Comparison of ENCODE assay signal across 8 cellular contexts in genomic region chr1:43975249-43975961, GRCh38. TPM values are rescaled to one million over a fixed set of nuclear protein-coding genes. Genes with fewer than 3 reads are reported as not detected.
DNase-seq lines count a peak whose midpoint lies in the region; ATAC-seq and TF ChIP-seq lines count a peak whose summit lies in the region.

No MANE protein-coding gene starts in this region.

- H3K27me3 ChIP-seq in mesendoderm (ENCODE audit: insufficient read depth, low read length, poor library complexity) (no peaks in the 10 kb centered on the region), thyroid gland (no peaks in the 10 kb centered on the region)

- H3K56ac ChIP-seq in mesendoderm (ENCODE audit: low read length): peak overlapping the region; percentile 99

- peaks cover 22% of the 10 kb centered on the region for H3K36me3 Mint-ChIP-seq in effector memory CD8-positive, alpha-beta T cell (ENCODE audit: insufficient read depth)

- H3K27me3 Mint-ChIP-seq in effector memory CD8-positive, alpha-beta T cell: no peaks in the 10 kb centered on the region

- H3K4me3 ChIP-seq in mesendoderm (ENCODE audit: low read length) (peak overlapping the region; percentile 86), thyroid gland (replicated peaks in 1 of 3) (peak overlapping the region; percentile 50 to 96 (median 79))

- H3K9ac ChIP-seq in mesendoderm (ENCODE audit: low read length): peak overlapping the region; percentile 97

- H3K4me1 ChIP-seq in mesendoderm (ENCODE audit: control insufficient read depth, low read depth, low read length): peaks cover 2% of the 10 kb centered on the region
- H3K4me1 ChIP-seq in thyroid gland: peaks cover 36 to 51% of the 10 kb centered on the region in 2 donors

- H2BK15ac ChIP-seq in mesendoderm (replicated peaks; ENCODE audit: low read depth): no peak overlapping the region

- ATAC-seq in HG03432 (IDR thresholded peaks at IDR 0.05; ENCODE audit: unreplicated experiment) (peak; percentile 3), HG02642 (IDR thresholded peaks at IDR 0.05; ENCODE audit: poor library complexity, unreplicated experiment) (no peak), GM18861 (IDR thresholded peaks at IDR 0.05; ENCODE audit: unreplicated experiment) (no peak)
- ATAC-seq in effector memory CD8-positive, alpha-beta T cell (replicated peaks): peak; percentile 10

- peak overlapping the region; percentile 40 for H3K4ac ChIP-seq in mesendoderm (ENCODE audit: low read depth, low read length)

- H3K79me1 ChIP-seq in mesendoderm (ENCODE audit: low read length): peaks cover 28% of the 10 kb centered on the region

- no peak overlapping the region for H2BK5ac ChIP-seq in mesendoderm (ENCODE audit: low read length)

- H3K9me3 Mint-ChIP-seq in effector memory CD8-positive, alpha-beta T cell: no peaks in the 10 kb centered on the region

- no peak for TF ChIP-seq POLR2A in thyroid gland (IDR thresholded peaks at IDR 0.05)

- H3K4me1 Mint-ChIP-seq in effector memory CD8-positive, alpha-beta T cell (ENCODE audit: low read depth in 2 of 2): peaks cover 48 to 51% of the 10 kb centered on the region in 2 donors

- peak overlapping the region; percentile 92 to 94 for H3K4me3 Mint-ChIP-seq in effector memory CD8-positive, alpha-beta T cell

- H4K5ac ChIP-seq in mesendoderm (ENCODE audit: low read length): no peak overlapping the region

- no peak overlapping the region for H2AK5ac ChIP-seq in mesendoderm (ENCODE audit: low read length)

- H3K9me3 ChIP-seq in thyroid gland: no peaks in the 10 kb centered on the region

- no peak for TF ChIP-seq CTCF in thyroid gland (IDR thresholded peaks at IDR 0.05)

- H3K4me2 ChIP-seq in mesendoderm (ENCODE audit: low read length): peak overlapping the region; percentile 95

- no peak overlapping the region for H4K8ac ChIP-seq in mesendoderm (ENCODE audit: low read depth, low read length)

- H3K79me2 ChIP-seq in mesendoderm (ENCODE audit: control insufficient read depth, insufficient read depth, low read length): peaks cover 21% of the 10 kb centered on the region

- H3K36me3 ChIP-seq in mesendoderm (ENCODE audit: control insufficient read depth, insufficient read depth, low read length) (peaks cover 5% of the 10 kb centered on the region), thyroid gland (peaks cover 13 to 14% of the 10 kb centered on the region in 2 donors)

- H3K27ac ChIP-seq in mesendoderm (ENCODE audit: low read depth, low read length) (peak overlapping the region; percentile 45), thyroid gland (peak overlapping the region; percentile 69 to 93 (median 84))

- no CpG with 5 or more reads among the region's 34 CpGs for WGBS in mesendoderm (ENCODE audit: extremely low coverage, insufficient coverage, low lambda C conversion rate)
- WGBS in thyroid gland, 2 donors: 2 to 3% methylated on average over 21 to 30 of the region's 34 CpGs

- H3K23ac ChIP-seq in mesendoderm (ENCODE audit: low read length): peak overlapping the region; percentile 1

- intact Hi-C loops in thyroid gland (cut with DNase I): no loop called here

- H2BK120ac ChIP-seq in mesendoderm (ENCODE audit: low read depth, low read length): no peak overlapping the region

- peak overlapping the region; percentile 16 for H3K18ac ChIP-seq in mesendoderm (ENCODE audit: low read length)

- DNase-seq in GF-D8 (lab: John Stamatoyannopoulos, UW): peak; percentile 34
- DNase-seq in UCSD-AML1 (lab: John Stamatoyannopoulos, UW; ENCODE audit: unreplicated experiment): peak; percentile 63
- DNase-seq in effector memory CD8-positive, alpha-beta T cell: no peak
- peak; percentile 45 for DNase-seq in mesendoderm
- DNase-seq in thyroid gland: peak; percentile 80 to 84

- H3K27ac Mint-ChIP-seq in effector memory CD8-positive, alpha-beta T cell: peak overlapping the region; percentile 93 to 94

RNA-seq across cellular contexts. Expression of gene ATP6V0B, which starts 0.6 kb away (rescaled TPM):
- polyA plus RNA-seq in mesendoderm (2013, experiment 1 of 2): 56.2 TPM
- 55.4 TPM for polyA plus RNA-seq in mesendoderm (2013, experiment 2 of 2)
- 100 to 1,000 TPM; 128 to 302 (median 216) TPM for total RNA-seq in thyroid gland

RNA-seq across cellular contexts. Expression of gene B4GALT2, which starts 3.6 kb away (rescaled TPM):
- polyA plus RNA-seq in mesendoderm (2013, experiment 1 of 2): 50.4 TPM
- polyA plus RNA-seq in mesendoderm (2013, experiment 2 of 2): 49.5 TPM
- total RNA-seq in thyroid gland: 10 to 100 TPM; 22.3 to 30.3 (median 24.7) TPM

RNA-seq across cellular contexts. Expression of gene DPH2, which starts 5.6 kb away (rescaled TPM):
- polyA plus RNA-seq in mesendoderm (2013, experiment 1 of 2): 39.9 TPM
- 39.4 TPM for polyA plus RNA-seq in mesendoderm (2013, experiment 2 of 2)
- total RNA-seq in thyroid gland: 10 to 100 TPM; 13.4 to 26.7 (median 22.3) TPM

RNA-seq across cellular contexts. Expression of gene CCDC24, which starts 16.0 kb away (rescaled TPM):
- polyA plus RNA-seq in mesendoderm (2013, experiment 1 of 2): 4.0 TPM
- polyA plus RNA-seq in mesendoderm (2013, experiment 2 of 2): 5.2 TPM
- total RNA-seq in thyroid gland: 10 to 100 TPM in 3 of 4 donors, 1 to 10 TPM in 1; 8.0 to 25.4 (median 11.7) TPM

RNA-seq across cellular contexts. Expression of gene IPO13, which starts 28.7 kb away (rescaled TPM):
- 10.8 TPM for polyA plus RNA-seq in mesendoderm (2013, experiment 1 of 2)
- 9.7 TPM for polyA plus RNA-seq in mesendoderm (2013, experiment 2 of 2)
- 10 to 100 TPM; 21.1 to 48.1 (median 42.0) TPM for total RNA-seq in thyroid gland

Comparison
In these comparisons a context has a peak if more than half of its experiments do, and no peak if none do; other contexts are left out.
1. DNase-seq: peak in GF-D8 (single experiment), UCSD-AML1 (single experiment), mesendoderm (single experiment) and thyroid gland (2 of 2); none in effector memory CD8-positive, alpha-beta T cell (0 of 3).
2. ATAC-seq: peak in HG03432 (single experiment) and effector memory CD8-positive, alpha-beta T cell (single experiment); none in HG02642 (single experiment) and GM18861 (single experiment).